ENCODE assay signal across 1 cellular context in genomic region chr1:228139931-228140723, GRCh38.
TF ChIP-seq lines count a peak whose summit lies in the region.

Gene GUK1 (plus strand): TSS chr1:228140279. CDS start chr1:228140303, 24 bp downstream.

TF ChIP-seq in HEK293, 187 proteins besides CTCF, POLR2A, EP300 and RAD21 (continued from another document and continues in another):
- TF ChIP-seq INSM2 (tag by site-specific recombination; IDR thresholded peaks at IDR 0.05) = 0 out of 2 replicates have a peak, but pooled peaks have one; percentile 11
- TF ChIP-seq ZNF837 (tag by site-specific recombination; IDR thresholded peaks at IDR 0.05) = no peak
- no peak for TF ChIP-seq ZNF16 (tag by site-specific recombination; IDR thresholded peaks at IDR 0.05; ENCODE audit: low read depth)
- peak; percentile 66 for TF ChIP-seq ZBTB48 (tag by site-specific recombination; IDR thresholded peaks at IDR 0.05)
- TF ChIP-seq ZIC2 (tag by site-specific recombination; IDR thresholded peaks at IDR 0.05) = peak; percentile 100
- no peak for TF ChIP-seq ZNF596 (tag by site-specific recombination; IDR thresholded peaks at IDR 0.05)
- no peak for TF ChIP-seq ZNF302 (tag by site-specific recombination; IDR thresholded peaks at IDR 0.05; ENCODE audit: low read depth)
- TF ChIP-seq PRDM4 (tag by site-specific recombination; IDR thresholded peaks at IDR 0.05) = no peak
- TF ChIP-seq ZNF529 (tag by site-specific recombination; IDR thresholded peaks at IDR 0.05; ENCODE audit: insufficient replicate concordance) = no peak
- 0 out of 2 replicates have a peak, but pooled peaks have one; percentile 12 for TF ChIP-seq YY2 (tag by site-specific recombination; IDR thresholded peaks at IDR 0.05)
- TF ChIP-seq ZBTB7A (tag by site-specific recombination; IDR thresholded peaks at IDR 0.05; ENCODE audit: low read depth) = peak; percentile 57; the same call in 1 of the 2 replicates
- peak; percentile 100 for TF ChIP-seq ZBTB8A (tag by site-specific recombination; IDR thresholded peaks at IDR 0.05)
- TF ChIP-seq HIC1 (tag by site-specific recombination; IDR thresholded peaks at IDR 0.05) = peak; percentile 91
- TF ChIP-seq PRDM1 (tag by site-specific recombination; IDR thresholded peaks at IDR 0.05) = no peak
- no peak; the same call in 1 of the 2 replicates for TF ChIP-seq ZNF623 (tag by site-specific recombination; IDR thresholded peaks at IDR 0.05)
- no peak for TF ChIP-seq ZNF280C (tag by site-specific recombination; IDR thresholded peaks at IDR 0.05)
- no peak for TF ChIP-seq ZNF140 (tag by site-specific recombination; IDR thresholded peaks at IDR 0.05)
- no peak; the same call in 1 of the 2 replicates for TF ChIP-seq ZBTB6 (tag by site-specific recombination; IDR thresholded peaks at IDR 0.05)
- TF ChIP-seq ZNF335 (tag by site-specific recombination; conservative IDR thresholded peaks at IDR 0.05) = no peak
- no peak for TF ChIP-seq ZNF26 (tag by site-specific recombination; IDR thresholded peaks at IDR 0.05)
- TF ChIP-seq ZNF112 (tag by site-specific recombination; IDR thresholded peaks at IDR 0.05) = no peak
- TF ChIP-seq ZNF514 (tag by site-specific recombination; IDR thresholded peaks at IDR 0.05) = no peak
- TF ChIP-seq EGR2 (tag by site-specific recombination; IDR thresholded peaks at IDR 0.05; ENCODE audit: low read depth) = peak; percentile 99
- peak; percentile 90; the same call in 1 of the 2 replicates for TF ChIP-seq REPIN1 (tag by site-specific recombination; IDR thresholded peaks at IDR 0.05; ENCODE audit: low read depth)
- no peak for TF ChIP-seq ZBTB49 (tag by site-specific recombination; IDR thresholded peaks at IDR 0.05; ENCODE audit: low read depth)
- peak; percentile 71; the same call in 1 of the 2 replicates for TF ChIP-seq BCL11B (tag by site-specific recombination; IDR thresholded peaks at IDR 0.05; ENCODE audit: low read depth)
- peak; percentile 99 for TF ChIP-seq ZEB2 (tag by site-specific recombination; IDR thresholded peaks at IDR 0.05)
- peak; percentile 63 for TF ChIP-seq ZNF324 (tag by site-specific recombination; IDR thresholded peaks at IDR 0.05)
- 0 out of 2 replicates have a peak, but pooled peaks have one; percentile 34 for TF ChIP-seq ZNF366 (tag by site-specific recombination; conservative IDR thresholded peaks at IDR 0.05)
- no peak for TF ChIP-seq ZNF148 (tag by site-specific recombination; IDR thresholded peaks at IDR 0.05; ENCODE audit: borderline replicate concordance)
- no peak for TF ChIP-seq ZNF580 (tag by site-specific recombination; IDR thresholded peaks at IDR 0.05)
- no peak for TF ChIP-seq ZNF560 (tag by site-specific recombination; IDR thresholded peaks at IDR 0.05; ENCODE audit: borderline replicate concordance)
- TF ChIP-seq ZNF114 (tag by site-specific recombination; IDR thresholded peaks at IDR 0.05) = no peak
- no peak for TF ChIP-seq ZNF549 (tag by site-specific recombination; IDR thresholded peaks at IDR 0.05)
- TF ChIP-seq ZNF621 (tag by site-specific recombination; IDR thresholded peaks at IDR 0.05) = no peak
- TF ChIP-seq ZNF24 (tag by site-specific recombination; IDR thresholded peaks at IDR 0.05) = peak; percentile 18
- no peak for TF ChIP-seq RBAK (tag by site-specific recombination; IDR thresholded peaks at IDR 0.05)
- peak; percentile 92 for TF ChIP-seq ZBTB17 (tag by site-specific recombination; IDR thresholded peaks at IDR 0.05)
- no peak for TF ChIP-seq AEBP2 (tag by site-specific recombination; IDR thresholded peaks at IDR 0.05; ENCODE audit: borderline replicate concordance)
- TF ChIP-seq ZNF473 (tag by site-specific recombination; IDR thresholded peaks at IDR 0.05) = no peak
